In the genomic region with DNA sequence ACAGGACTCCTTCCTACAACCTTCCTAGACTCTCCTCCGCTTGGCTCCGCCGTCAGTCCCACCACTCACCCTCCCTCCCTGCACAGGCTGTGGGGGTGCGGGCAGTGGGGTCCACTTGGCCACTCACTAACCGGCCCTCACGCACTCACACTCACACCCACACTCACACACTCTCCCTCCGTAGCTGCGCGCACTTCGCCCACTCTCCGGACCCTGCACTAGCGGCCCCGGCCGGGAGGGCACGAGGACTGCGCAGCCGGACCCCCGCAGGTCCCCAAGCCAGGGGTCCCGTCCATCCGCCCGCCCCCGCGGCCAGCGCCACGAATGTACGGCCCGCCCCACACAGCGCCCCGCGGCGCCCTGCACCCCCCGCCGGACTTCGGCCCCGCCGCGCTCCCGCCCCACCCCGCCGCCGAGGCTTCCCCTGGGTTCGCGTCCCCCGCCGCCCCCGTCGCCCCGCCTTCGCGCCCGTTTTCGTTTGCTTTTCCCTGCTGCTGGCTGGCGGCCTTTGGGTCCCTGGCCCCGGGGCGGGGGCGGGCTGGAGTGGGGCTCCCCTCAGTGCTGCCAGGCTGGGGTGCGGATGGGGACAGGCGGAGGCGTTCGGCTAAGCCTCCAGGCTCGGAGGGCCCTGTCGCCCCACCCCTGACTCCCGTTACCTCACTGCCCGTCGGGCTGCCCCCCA, we compare ENCODE assay signal across 8 cellular contexts. TPM values are rescaled to one million over a fixed set of nuclear protein-coding genes. Genes with fewer than 3 reads are reported as not detected.
DNase-seq lines count a peak whose midpoint lies in the region; ATAC-seq and TF ChIP-seq lines count a peak whose summit lies in the region.

No MANE protein-coding gene starts in this region.

- H2AFZ ChIP-seq in OCI-LY1 (ENCODE audit: low read length) (no peak overlapping the region), mammary epithelial cell (ENCODE audit: low read depth, low read length) (peak overlapping the region; percentile 49)

- no peak for TF ChIP-seq CTCF in OCI-LY1 (IDR thresholded peaks at IDR 0.05; ENCODE audit: low read length)
- TF ChIP-seq CTCF in mammary epithelial cell (conservative IDR thresholded peaks at IDR 0.05 in 1 of 2, IDR thresholded peaks at IDR 0.05 in 1 of 2; ENCODE audit: extremely low read depth in 1 of 2, insufficient read depth in 1 of 2, low read depth in 1 of 2, low read length in 2 of 2): no peak

- no TSS peak for BruUV-seq in mammary epithelial cell (replicated peaks; lab: Mats Ljungman, UMichigan)

- H3K9me3 Mint-ChIP-seq in naive thymus-derived CD4-positive, alpha-beta T cell: peaks cover 0 to 2% (median 0%) of the 10 kb centered on the region in 11 donors

- peaks cover 33% of the 10 kb centered on the region for H3K4me1 ChIP-seq in BLaER1
- H3K4me1 ChIP-seq in OCI-LY1 (ENCODE audit: insufficient read depth, low read length, severe bottlenecking): peaks cover 15% of the 10 kb centered on the region
- no peaks in the 10 kb centered on the region for H3K4me1 ChIP-seq in mammary epithelial cell (ENCODE audit: insufficient read depth, low read length)
- peaks cover 0 to 6% of the 10 kb centered on the region in 2 donors for H3K4me1 ChIP-seq in naive thymus-derived CD4-positive, alpha-beta T cell (ENCODE audit: control insufficient read depth in 2 of 2, insufficient read depth in 2 of 2, low read length in 2 of 2)

- POLR2A ChIA-PET in naive thymus-derived CD4-positive, alpha-beta T cell (lab: Charles Lee): interaction anchor here (1.4 kb wide), 1 partner anchor 51 kb away, joined by 4 read pairs; no protein-coding TSS in a partner anchor

- H3K36me3 Mint-ChIP-seq in naive thymus-derived CD4-positive, alpha-beta T cell: peaks cover 0 to 4% (median 0%) of the 10 kb centered on the region in 5 donors

- H3K79me2 ChIP-seq in OCI-LY1 (ENCODE audit: insufficient read depth, low read length) (no peaks in the 10 kb centered on the region), mammary epithelial cell (ENCODE audit: insufficient read depth, low read length) (no peaks in the 10 kb centered on the region)

- H3K4me3 Mint-ChIP-seq in naive thymus-derived CD4-positive, alpha-beta T cell: peak overlapping the region; percentile 69 to 95 (median 85)

- intact Hi-C loops in mammary epithelial cell (cut with micrococcal nuclease): no loop called here
- intact Hi-C loops in naive thymus-derived CD4-positive, alpha-beta T cell (cut with micrococcal nuclease): loop anchor here in 1 of 2 donors (5.0 kb wide), 1 partner anchor 103 kb away; a partner anchor contains a TSS

- H3K9me2 ChIP-seq in OCI-LY1 (ENCODE audit: low read depth, low read length): no peaks in the 10 kb centered on the region

- no peak overlapping the region for H3K9ac ChIP-seq in BLaER1
- H3K9ac ChIP-seq in OCI-LY1 (ENCODE audit: low read length): no peak overlapping the region
- H3K9ac ChIP-seq in mammary epithelial cell (ENCODE audit: insufficient read depth, low read length): no peak overlapping the region

- DNase-seq in mammary epithelial cell: no peak
- peak in 7 of 9 donors; percentile 7 to 45 (median 18) for DNase-seq in naive thymus-derived CD4-positive, alpha-beta T cell
- no peak for DNase-seq in NCI-H187 (lab: John Stamatoyannopoulos, UW)

- ATAC-seq in naive thymus-derived CD4-positive, alpha-beta T cell: peak; percentile 19
- ATAC-seq in GM18861 (IDR thresholded peaks at IDR 0.05; ENCODE audit: unreplicated experiment) (no peak), GM19455 (IDR thresholded peaks at IDR 0.05; ENCODE audit: unreplicated experiment) (no peak), GM18858 (IDR thresholded peaks at IDR 0.05; ENCODE audit: unreplicated experiment) (no peak)

- H4K20me1 ChIP-seq in BLaER1: peaks cover 6% of the 10 kb centered on the region; the same call in 1 of the 2 replicates
- H4K20me1 ChIP-seq in OCI-LY1 (ENCODE audit: insufficient read depth, low read length): no peaks in the 10 kb centered on the region
- H4K20me1 ChIP-seq in mammary epithelial cell (ENCODE audit: insufficient read depth, low read length): no peaks in the 10 kb centered on the region

- peaks cover 5 to 20% (median 5%) of the 10 kb centered on the region in 7 donors for H3K4me1 Mint-ChIP-seq in naive thymus-derived CD4-positive, alpha-beta T cell

- dilution Hi-C loops in mammary epithelial cell (cut with HindIII; ENCODE audit: low sequenced_read_pairs): no loop called here

- WGBS in mammary epithelial cell (ENCODE audit: low coverage, missing lambda C conversion rate): no CpG with 5 or more reads among the region's 65 CpGs

- in situ Hi-C loops in mammary epithelial cell (cut with MboI; ENCODE audit: low sequenced_read_pairs in 2 of 2): no loop called here

- H3K27me3 ChIP-seq in BLaER1 (peaks cover 61% of the 10 kb centered on the region), OCI-LY1 (ENCODE audit: insufficient read depth, low read length) (peaks cover 10% of the 10 kb centered on the region; the same call in 1 of the 2 replicates), mammary epithelial cell (ENCODE audit: insufficient read depth, low read length) (peaks cover 6% of the 10 kb centered on the region)
- H3K27me3 ChIP-seq in naive thymus-derived CD4-positive, alpha-beta T cell (ENCODE audit: control insufficient read depth in 2 of 2, insufficient read depth in 2 of 2, low read length in 2 of 2): no peaks in the 10 kb centered on the region

- H3K4me2 ChIP-seq in BLaER1: peak overlapping the region; percentile 88
- peak overlapping the region; percentile 23; the same call in 1 of the 2 replicates for H3K4me2 ChIP-seq in OCI-LY1 (ENCODE audit: low read length)
- H3K4me2 ChIP-seq in mammary epithelial cell (ENCODE audit: insufficient read depth, low read depth, low read length): peak overlapping the region; percentile 64

- CTCF ChIA-PET in mammary epithelial cell (lab: Charles Lee; ENCODE audit: low non-redundant PET): no interaction called here
- CTCF ChIA-PET in naive thymus-derived CD4-positive, alpha-beta T cell (lab: Charles Lee): interaction anchor here (0.6 kb wide), 1 partner anchor 81 kb away, joined by 3 read pairs; no protein-coding TSS in a partner anchor

- H3K27ac Mint-ChIP-seq in naive thymus-derived CD4-positive, alpha-beta T cell: peak overlapping the region in 1 of 9 donors; percentile 8

- H3K27ac ChIP-seq in BLaER1 (no peak overlapping the region), OCI-LY1 (ENCODE audit: low read depth, low read length, poor library complexity, severe bottlenecking) (no peak overlapping the region), mammary epithelial cell (ENCODE audit: insufficient read depth, low read depth, low read length) (no peak overlapping the region)
- peak overlapping the region; percentile 8 for H3K27ac ChIP-seq in naive thymus-derived CD4-positive, alpha-beta T cell (ENCODE audit: low read depth, low read length)

- peaks cover 0 to 75% (median 6%) of the 10 kb centered on the region in 5 donors for H3K27me3 Mint-ChIP-seq in naive thymus-derived CD4-positive, alpha-beta T cell

- H3K4me3 ChIP-seq in BLaER1 (peak overlapping the region; percentile 54; the same call in 1 of the 2 replicates), OCI-LY1 (ENCODE audit: low read depth, low read length, poor library complexity, severe bottlenecking) (no peak overlapping the region), mammary epithelial cell (replicated peaks in 1 of 3; ENCODE audit: insufficient read depth in 1 of 3, low read depth in 2 of 3, low read length in 3 of 3) (peak overlapping the region in 1 of 3 experiments; percentile 24)
- peak overlapping the region; percentile 40 for H3K4me3 ChIP-seq in naive thymus-derived CD4-positive, alpha-beta T cell (ENCODE audit: low read length)

- H3F3A ChIP-seq in OCI-LY1 (ENCODE audit: insufficient read depth, low read length): no peaks in the 10 kb centered on the region

- no peaks in the 10 kb centered on the region for H3K36me3 ChIP-seq in BLaER1
- no peaks in the 10 kb centered on the region for H3K36me3 ChIP-seq in OCI-LY1 (ENCODE audit: insufficient read depth, low read length)
- H3K36me3 ChIP-seq in mammary epithelial cell (ENCODE audit: insufficient read depth, low read length): no peaks in the 10 kb centered on the region
- H3K36me3 ChIP-seq in naive thymus-derived CD4-positive, alpha-beta T cell (ENCODE audit: control insufficient read depth in 2 of 3, insufficient read depth in 3 of 3, low read length in 3 of 3): no peaks in the 10 kb centered on the region

- H3K9me3 ChIP-seq in BLaER1 (no peaks in the 10 kb centered on the region), OCI-LY1 (ENCODE audit: low read length) (no peaks in the 10 kb centered on the region), mammary epithelial cell (replicated peaks; ENCODE audit: insufficient read depth, low read length) (no peaks in the 10 kb centered on the region)
- no peaks in the 10 kb centered on the region for H3K9me3 ChIP-seq in naive thymus-derived CD4-positive, alpha-beta T cell (ENCODE audit: control insufficient read depth in 2 of 3, low read length in 3 of 3)

RNA-seq across cellular contexts. Expression of a gene that starts 23.0 kb away (rescaled TPM):
- not detected for total RNA-seq in mammary epithelial cell
- not detected for polyA plus RNA-seq in mammary epithelial cell
- polyA minus RNA-seq in mammary epithelial cell: not detected
- total RNA-seq in naive thymus-derived CD4-positive, alpha-beta T cell: not detected
- polyA plus RNA-seq in naive thymus-derived CD4-positive, alpha-beta T cell: not detected

RNA-seq across cellular contexts. Expression of a gene that starts 31.8 kb away (rescaled TPM):
- total RNA-seq in mammary epithelial cell: under 1 TPM in 1 of 2 donors, not detected in 1; under 0.01 TPM
- polyA plus RNA-seq in mammary epithelial cell: not detected
- polyA minus RNA-seq in mammary epithelial cell: not detected
- under 1 TPM in 2 of 5 experiments, not detected in 3; 0.05 to 0.29 TPM for total RNA-seq in naive thymus-derived CD4-positive, alpha-beta T cell
- polyA plus RNA-seq in naive thymus-derived CD4-positive, alpha-beta T cell: not detected

RNA-seq across cellular contexts. Expression of a gene that starts 33.6 kb away (rescaled TPM):
- total RNA-seq in mammary epithelial cell: under 1 TPM in 1 of 2 donors, not detected in 1; 0.50 TPM
- polyA plus RNA-seq in mammary epithelial cell: 0.39 TPM
- polyA minus RNA-seq in mammary epithelial cell: not detected
- 1 to 10 TPM in 4 of 5 experiments, not detected in 1; 2.1 to 7.4 (median 4.8) TPM for total RNA-seq in naive thymus-derived CD4-positive, alpha-beta T cell
- polyA plus RNA-seq in naive thymus-derived CD4-positive, alpha-beta T cell: not detected

RNA-seq across cellular contexts. Expression of a gene that starts 45.8 kb away (rescaled TPM):
- total RNA-seq in mammary epithelial cell: 10 to 100 TPM; 55.2 to 56.9 TPM
- polyA plus RNA-seq in mammary epithelial cell: 112 TPM
- 24.8 TPM for polyA minus RNA-seq in mammary epithelial cell
- 10 to 100 TPM; 25.4 to 65.7 (median 33.9) TPM for total RNA-seq in naive thymus-derived CD4-positive, alpha-beta T cell
- 100 to 1,000 TPM; 119 to 141 TPM for polyA plus RNA-seq in naive thymus-derived CD4-positive, alpha-beta T cell

Comparison
In these comparisons a context has a peak if more than half of its experiments do, and no peak if none do; other contexts are left out.
1. H3K4me2 ChIP-seq: peak in every context shown above with its lines; median percentile 88 in BLaER1; 64 in mammary epithelial cell; 23 in OCI-LY1.
2. DNase-seq: peak in naive thymus-derived CD4-positive, alpha-beta T cell (7 of 9); none in mammary epithelial cell (single experiment) and NCI-H187 (0 of 2).